14 cellular contexts compared by ENCODE assay signal in the genomic region with DNA sequence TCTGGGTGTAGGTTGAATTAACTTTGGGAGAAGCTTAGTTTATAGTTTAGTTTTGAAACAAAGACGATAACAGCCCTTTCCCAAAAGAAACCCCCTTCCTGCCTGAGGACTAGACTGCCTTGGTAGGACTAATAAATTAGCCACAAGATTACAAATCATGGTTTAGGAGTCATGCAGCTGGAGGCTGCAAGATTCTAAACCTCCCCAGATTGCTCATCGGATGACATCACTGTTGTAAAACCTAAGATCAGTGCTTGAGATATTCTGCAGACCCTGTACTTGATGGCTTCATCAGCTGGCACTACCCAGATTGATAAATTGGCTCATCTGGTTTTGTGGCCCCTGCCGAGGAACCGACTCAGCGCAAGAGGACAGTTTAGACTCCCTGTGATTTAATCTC. TPM values are rescaled to one million over a fixed set of nuclear protein-coding genes. Genes with fewer than 3 reads are reported as not detected.
A peak's percentile ranks its signal among the peaks of the same experiment; 100 is the strongest.
DNase-seq lines count a peak whose midpoint lies in the region; ATAC-seq, FAIRE-seq and TF ChIP-seq lines count a peak whose summit lies in the region.
"Had no signal": no experiment of that assay in that cellular context is flagged by ENCODE, and none has a peak within 500 bp of the region (broad histone marks: within the 10 kb centered on the region; RNA-seq: fewer than 3 reads in every experiment).

No MANE protein-coding gene starts in this region.

- peaks cover 81% of the 10 kb centered on the region for H3K4me1 ChIP-seq in HepG2 (ENCODE audit: insufficient read depth, low read length)
- H3K4me1 ChIP-seq in right lobe of liver = no peaks in the 10 kb centered on the region
- H3K4me1 ChIP-seq in PC-9 (replicated peaks; ENCODE audit: insufficient read depth) = peaks cover 18% of the 10 kb centered on the region

- H2AFZ ChIP-seq in HepG2 (ENCODE audit: low read length) (no peak overlapping the region), PC-9 (no peak overlapping the region)

- H3K9me3 ChIP-seq in HepG2 (ENCODE audit: low read length) (no peaks in the 10 kb centered on the region), right lobe of liver (no peaks in the 10 kb centered on the region), PC-9 (ENCODE audit: insufficient read depth, low read depth) (no peaks in the 10 kb centered on the region)

- no peak overlapping the region for H3K27ac Mint-ChIP-seq in activated T-helper 17 cell treated with anti-CD3 and anti-CD28 coated beads, Interleukin-2, amount 50 U/mL, for 72 hours
- H3K27ac Mint-ChIP-seq: activated CD8-positive, alpha-beta T cell treated with anti-CD3 and anti-CD28 coated beads for 36 hours; nephron had no signal

- POLR2A ChIA-PET in HepG2 (lab: Yijun Ruan, JAX) = interaction anchor here (1.7 kb wide), 1 partner anchor 36 kb away, joined by 5 read pairs; a partner anchor contains a TSS
- POLR2A ChIA-PET in PC-9 (lab: Charles Lee; ENCODE audit: unreplicated experiment) = no interaction called here

- peaks cover 23% of the 10 kb centered on the region for H3K27me3 Mint-ChIP-seq in activated T-helper 17 cell treated with anti-CD3 and anti-CD28 coated beads, Interleukin-2, amount 50 U/mL, for 72 hours

- no peak for TF ChIP-seq RAD21 in HepG2 (CRISPR knock-in tag; IDR thresholded peaks at IDR 0.05)

- intact Hi-C loops in HepG2 (cut with micrococcal nuclease; ENCODE audit: unreplicated experiment) = no loop called here
- intact Hi-C loops in right lobe of liver (cut with DNase I) = no loop called here
- intact Hi-C loops in PC-9 (cut with micrococcal nuclease; ENCODE audit: unreplicated experiment) = no loop called here

- CTCF ChIA-PET in HepG2 (lab: Yijun Ruan, JAX; ENCODE audit: low intra/inter-chr PET ratio, low total read pairs) (no interaction called here), PC-9 (lab: Charles Lee) (no interaction called here)

- no peaks in the 10 kb centered on the region for H3K9me2 ChIP-seq in PC-9 (ENCODE audit: insufficient read depth)

- H3K9ac ChIP-seq in HepG2 (ENCODE audit: insufficient read depth, low read depth, low read length) = no peak overlapping the region

- 98% methylated on average over 5 of the region's 5 CpGs for WGBS in HepG2 (ENCODE audit: low lambda C conversion rate)
- 36% methylated on average over 1 of the region's 5 CpGs for WGBS in right lobe of liver (ENCODE audit: insufficient coverage, low coverage, low lambda C conversion rate, missing lambda C conversion rate)

- no peak for TF ChIP-seq CTCF in HepG2 (CRISPR knock-in tag; IDR thresholded peaks at IDR 0.05)
- no peak for TF ChIP-seq CTCF in right lobe of liver (IDR thresholded peaks at IDR 0.05)
- no peak for TF ChIP-seq CTCF in PC-9 (conservative IDR thresholded peaks at IDR 0.05)

- DNase-seq in HepG2 (ENCODE audit: low spot score) = no peak
- DNase-seq in right lobe of liver = no peak
- peak in 1 of 2 experiments; percentile 56 for DNase-seq in PC-9
- DNase-seq in epithelial cell of prostate (ENCODE audit: low read depth, low spot score) = peak; percentile 36
- DNase-seq in SKM-1 (lab: John Stamatoyannopoulos, UW; ENCODE audit: unreplicated experiment) = no peak
- DNase-seq in NCI-H748 (lab: John Stamatoyannopoulos, UW; ENCODE audit: unreplicated experiment) = no peak
- DNase-seq in amniotic stem cell (lab: John Stamatoyannopoulos, UW) = no peak
- DNase-seq: anterior cingulate cortex, dorsolateral prefrontal cortex, NCI-H2081 treated with DMSO at 0.1 percent for 48 hours had no signal

- H3K36me3 Mint-ChIP-seq in activated T-helper 17 cell treated with anti-CD3 and anti-CD28 coated beads, Interleukin-2, amount 50 U/mL, for 72 hours (ENCODE audit: low read depth) = no peaks in the 10 kb centered on the region

- BruUV-seq in HepG2 (replicated peaks; lab: Mats Ljungman, UMichigan) (no TSS peak), PC-9 (replicated peaks; lab: Mats Ljungman, UMichigan) (no TSS peak)

- no peak overlapping the region for H3K4me3 ChIP-seq in HepG2 (replicated peaks in 1 of 3; ENCODE audit: insufficient read depth in 1 of 3, low read depth in 2 of 3, low read length in 3 of 3)
- no peak overlapping the region for H3K4me3 ChIP-seq in right lobe of liver
- no peak overlapping the region for H3K4me3 ChIP-seq in PC-9
- H3K4me3 ChIP-seq: dorsolateral prefrontal cortex had no signal

- peaks cover 9% of the 10 kb centered on the region for H3K79me2 ChIP-seq in HepG2 (ENCODE audit: insufficient read depth, low read length)
- no peaks in the 10 kb centered on the region for H3K79me2 ChIP-seq in PC-9 (ENCODE audit: low read depth)

- no peaks in the 10 kb centered on the region for H3K4me1 Mint-ChIP-seq in activated T-helper 17 cell treated with anti-CD3 and anti-CD28 coated beads, Interleukin-2, amount 50 U/mL, for 72 hours
- H3K4me1 Mint-ChIP-seq: nephron had no signal

- H3K4me2 ChIP-seq in HepG2 (ENCODE audit: low read depth, low read length) = peak overlapping the region; percentile 65; the same call in 1 of the 2 replicates
- H3K4me2 ChIP-seq in PC-9 = peak overlapping the region; percentile 14; the same call in 1 of the 2 replicates

- no peak for FAIRE-seq in HepG2 (lab: Jason Lieb, UNC)

- no peaks in the 10 kb centered on the region for H3K36me3 ChIP-seq in HepG2 (replicated peaks in 1 of 2; ENCODE audit: control insufficient read depth in 1 of 2, insufficient read depth in 2 of 2, low read length in 2 of 2)
- no peaks in the 10 kb centered on the region for H3K36me3 ChIP-seq in right lobe of liver
- no peaks in the 10 kb centered on the region for H3K36me3 ChIP-seq in PC-9 (ENCODE audit: low read depth)

- H3K27me3 ChIP-seq in HepG2 (ENCODE audit: control insufficient read depth in 1 of 2, insufficient read depth in 2 of 2, low read length in 2 of 2) = no peaks in the 10 kb centered on the region
- peaks cover 0 to 10% of the 10 kb centered on the region in 2 donors for H3K27me3 ChIP-seq in right lobe of liver
- no peaks in the 10 kb centered on the region for H3K27me3 ChIP-seq in PC-9 (ENCODE audit: insufficient read depth, low read depth)

- no peaks in the 10 kb centered on the region for H4K20me1 ChIP-seq in HepG2 (ENCODE audit: insufficient read depth, low read length)
- H4K20me1 ChIP-seq in PC-9 (ENCODE audit: insufficient read depth) = no peaks in the 10 kb centered on the region

- H3K4me3 Mint-ChIP-seq in activated T-helper 17 cell treated with anti-CD3 and anti-CD28 coated beads, Interleukin-2, amount 50 U/mL, for 72 hours = no peak overlapping the region
- H3K4me3 Mint-ChIP-seq: activated CD8-positive, alpha-beta T cell treated with anti-CD3 and anti-CD28 coated beads for 36 hours; nephron had no signal

- in situ Hi-C loops in HepG2 (cut with HindIII; ENCODE audit: extremely low pct_ligation_motif_present, low pct_unique_long_range_greater_than_20kb) = loop anchor here (10.0 kb wide), 1 partner anchor 443 kb away; no protein-coding TSS in a partner anchor

- ATAC-seq in HepG2 (no peak), right lobe of liver (no peak)
- ATAC-seq in activated T-helper 17 cell treated with anti-CD3 and anti-CD28 coated beads, Interleukin-2, amount 50 U/mL, for 72 hours (replicated peaks) = no peak
- ATAC-seq: activated CD8-positive, alpha-beta T cell treated with anti-CD3 and anti-CD28 coated beads for 36 hours had no signal

- H3K9me3 Mint-ChIP-seq in activated T-helper 17 cell treated with anti-CD3 and anti-CD28 coated beads, Interleukin-2, amount 50 U/mL, for 72 hours = no peaks in the 10 kb centered on the region
- H3K9me3 Mint-ChIP-seq: activated CD8-positive, alpha-beta T cell treated with anti-CD3 and anti-CD28 coated beads for 36 hours; nephron had no signal

- TF ChIP-seq POLR2A in HepG2 (IDR thresholded peaks at IDR 0.05; ENCODE audit: insufficient read depth in 1 of 2, low read depth in 2 of 2, low read length in 2 of 2) (no peak), right lobe of liver (IDR thresholded peaks at IDR 0.05) (no peak)

- H3K27ac ChIP-seq in HepG2 (ENCODE audit: extremely low read length, insufficient read depth, low read length) = peak overlapping the region; percentile 54
- no peak overlapping the region for H3K27ac ChIP-seq in right lobe of liver
- no peak overlapping the region for H3K27ac ChIP-seq in PC-9
- peak overlapping the region; percentile 41 for H3K27ac ChIP-seq in epithelial cell of prostate
- H3K27ac ChIP-seq: dorsolateral prefrontal cortex had no signal

- H3F3A ChIP-seq in PC-9 (ENCODE audit: insufficient read depth, low read depth) = no peaks in the 10 kb centered on the region

- TF ChIP-seq EP300 in HepG2 (IDR thresholded peaks at IDR 0.05; ENCODE audit: low read depth in 2 of 2, low read length in 2 of 2) = no peak
- TF ChIP-seq EP300 in HepG2 (CRISPR knock-in tag; IDR thresholded peaks at IDR 0.05; ENCODE audit: borderline replicate concordance) = no peak

RNA-seq across cellular contexts. Expression of a gene that starts 35.9 kb away (rescaled TPM):
- total RNA-seq in HepG2 (2016; rRNA removed; fragmentation: Illumina TruSeq; extraction: Trizol) (20.9 and 27.6 TPM in 2 replicates), right lobe of liver (10 to 100 TPM in 4 of 6 experiments, 1 to 10 TPM in 2; 7.3 to 15.4 (median 10.2) TPM), PC-9 (2021) (17.0 and 18.2 TPM in 2 replicates)
- 5.8 and 6.9 TPM in 2 replicates for total RNA-seq in HepG2 (2016; cell fraction: cytosol; rRNA removed; fragmentation: Illumina TruSeq; extraction: Trizol; ENCODE audit: low read depth)
- total RNA-seq in HepG2 (2016; cell fraction: insoluble cytoplasmic fraction; rRNA removed; fragmentation: Illumina TruSeq; extraction: Trizol) = 20.3 and 27.2 TPM in 2 replicates
- total RNA-seq in HepG2 (2016; cell fraction: membrane; rRNA removed; fragmentation: Illumina TruSeq; extraction: Trizol) = 9.7 and 10.4 TPM in 2 replicates
- total RNA-seq in HepG2 (2016; cell fraction: nucleus; rRNA removed; fragmentation: Illumina TruSeq; extraction: Trizol) = 18.4 and 21.3 TPM in 2 replicates
- 17.3 and 17.8 TPM in 2 replicates for polyA plus RNA-seq in HepG2 (2011; rRNA removed)
- polyA plus RNA-seq in HepG2 (2011; cell fraction: cytosol; rRNA removed) = 6.9 and 9.8 TPM in 2 replicates
- 25.9 and 34.4 TPM in 2 replicates for polyA plus RNA-seq in HepG2 (2011; cell fraction: nucleus; rRNA removed)
- 26.5 and 26.8 TPM in 2 replicates for polyA plus RNA-seq in HepG2 (2012)
- 1.7 and 2.0 TPM in 2 replicates for polyA plus RNA-seq in HepG2 (2016; cell fraction: cytosol; fragmentation: Illumina TruSeq; extraction: Trizol; ENCODE audit: low read depth)
- 26.1 and 27.7 TPM in 2 replicates for polyA plus RNA-seq in HepG2 (2016; cell fraction: insoluble cytoplasmic fraction; fragmentation: Illumina TruSeq; extraction: Trizol; ENCODE audit: low read depth)
- polyA plus RNA-seq in HepG2 (2016; cell fraction: membrane; fragmentation: Illumina TruSeq; extraction: Trizol; ENCODE audit: low read depth) = 3.9 and 4.4 TPM in 2 replicates
- polyA plus RNA-seq in HepG2 (2016; cell fraction: nucleus; fragmentation: Illumina TruSeq; extraction: Trizol; ENCODE audit: insufficient read depth, low read depth) = 40.7 and 42.0 TPM in 2 replicates
- polyA minus RNA-seq in HepG2 (2011; rRNA and poly(A)+ RNA removed; ENCODE audit: low replicate concordance) = 3.8 and 8.2 TPM in 2 replicates
- polyA minus RNA-seq in HepG2 (2011; cell fraction: cytosol; rRNA and poly(A)+ RNA removed) = 4.9 and 8.0 TPM in 2 replicates
- polyA minus RNA-seq in HepG2 (2011; cell fraction: nucleus; rRNA and poly(A)+ RNA removed) = 19.4 and 29.7 TPM in 2 replicates
- 10 to 100 TPM; 34.8 to 63.5 TPM for total RNA-seq in activated T-helper 17 cell treated with anti-CD3 and anti-CD28 coated beads, Interleukin-2, amount 50 U/mL, for 72 hours

RNA-seq across cellular contexts. Expression of a gene that starts 36.2 kb away (rescaled TPM):
- total RNA-seq in HepG2 (2016; rRNA removed; fragmentation: Illumina TruSeq; extraction: Trizol) = not detected in 2 replicates
- total RNA-seq in HepG2 (2016; cell fraction: cytosol; rRNA removed; fragmentation: Illumina TruSeq; extraction: Trizol; ENCODE audit: low read depth) = not detected in 2 replicates
- total RNA-seq in HepG2 (2016; cell fraction: insoluble cytoplasmic fraction; rRNA removed; fragmentation: Illumina TruSeq; extraction: Trizol) = not detected in 2 replicates
- total RNA-seq in HepG2 (2016; cell fraction: membrane; rRNA removed; fragmentation: Illumina TruSeq; extraction: Trizol) = not detected in 2 replicates
- not detected in 2 replicates for total RNA-seq in HepG2 (2016; cell fraction: nucleus; rRNA removed; fragmentation: Illumina TruSeq; extraction: Trizol)
- 0.07 and 0.20 TPM in 2 replicates for polyA plus RNA-seq in HepG2 (2011; rRNA removed)
- polyA plus RNA-seq in HepG2 (2011; cell fraction: cytosol; rRNA removed) = not detected in 2 replicates
- 0.14 and 0.16 TPM in 2 replicates for polyA plus RNA-seq in HepG2 (2011; cell fraction: nucleus; rRNA removed)
- polyA plus RNA-seq in HepG2 (2012) = 0.21 TPM in 1 of 2 replicates, not detected in the other
- polyA plus RNA-seq in HepG2 (2016; cell fraction: cytosol; fragmentation: Illumina TruSeq; extraction: Trizol; ENCODE audit: low read depth) = not detected in 2 replicates
- not detected in 2 replicates for polyA plus RNA-seq in HepG2 (2016; cell fraction: insoluble cytoplasmic fraction; fragmentation: Illumina TruSeq; extraction: Trizol; ENCODE audit: low read depth)
- polyA plus RNA-seq in HepG2 (2016; cell fraction: membrane; fragmentation: Illumina TruSeq; extraction: Trizol; ENCODE audit: low read depth) = not detected in 2 replicates
- 0.29 TPM in 1 of 2 replicates, not detected in the other for polyA plus RNA-seq in HepG2 (2016; cell fraction: nucleus; fragmentation: Illumina TruSeq; extraction: Trizol; ENCODE audit: insufficient read depth, low read depth)
- not detected in 2 replicates for polyA minus RNA-seq in HepG2 (2011; rRNA and poly(A)+ RNA removed; ENCODE audit: low replicate concordance)
- not detected in 2 replicates for polyA minus RNA-seq in HepG2 (2011; cell fraction: cytosol; rRNA and poly(A)+ RNA removed)
- not detected in 2 replicates for polyA minus RNA-seq in HepG2 (2011; cell fraction: nucleus; rRNA and poly(A)+ RNA removed)
- not detected for total RNA-seq in right lobe of liver
- not detected in 2 replicates for total RNA-seq in PC-9 (2021)
- total RNA-seq in activated T-helper 17 cell treated with anti-CD3 and anti-CD28 coated beads, Interleukin-2, amount 50 U/mL, for 72 hours = under 1 TPM in 1 of 2 donors, not detected in 1; 0.34 TPM
- total RNA-seq: liver had no signal
- polyA plus RNA-seq: liver had no signal

Comparison
In these comparisons a context has a peak if more than half of its experiments do, and no peak if none do; other contexts are left out.
1. H3K27ac ChIP-seq: peak in HepG2 (single experiment) and epithelial cell of prostate (single experiment); none in right lobe of liver (0 of 3) and PC-9 (single experiment).